In genomic region chr12:94706250-94706661, GRCh38 we compare ENCODE assay signal across 14 cellular contexts. TPM values are rescaled to one million over a fixed set of nuclear protein-coding genes. Genes with fewer than 3 reads are reported as not detected.
DNase-seq lines count a peak whose midpoint lies in the region; ATAC-seq and TF ChIP-seq lines count a peak whose summit lies in the region.
"Had no signal": no experiment of that assay in that cellular context is flagged by ENCODE, and none has a peak within 500 bp of the region (broad histone marks: within the 10 kb centered on the region; RNA-seq: fewer than 3 reads in every experiment).

No MANE protein-coding gene starts in this region.

- POLR2A ChIA-PET in naive thymus-derived CD8-positive, alpha-beta T cell (lab: Charles Lee), result no interaction called here

- no peaks in the 10 kb centered on the region for H3K9me3 Mint-ChIP-seq in naive thymus-derived CD8-positive, alpha-beta T cell
- H3K9me3 Mint-ChIP-seq: CD8-positive, alpha-beta T cell had no signal

- H3K4me1 Mint-ChIP-seq in naive thymus-derived CD8-positive, alpha-beta T cell, result peaks cover 0 to 10% (median 0%) of the 10 kb centered on the region in 4 donors

- no peak for TF ChIP-seq POLR2A in GM18505 (IDR thresholded peaks at IDR 0.05; ENCODE audit: borderline replicate concordance, extremely low read depth, insufficient read depth, insufficient read length)

- H3K27ac Mint-ChIP-seq in naive thymus-derived CD8-positive, alpha-beta T cell, result no peak overlapping the region
- H3K27ac Mint-ChIP-seq: CD8-positive, alpha-beta T cell had no signal

- TF ChIP-seq CTCF in epithelial cell of esophagus (IDR thresholded peaks at IDR 0.05; ENCODE audit: insufficient read depth, low read depth, low read length, missing control alignments), result no peak

- no peaks in the 10 kb centered on the region for H3K36me3 Mint-ChIP-seq in naive thymus-derived CD8-positive, alpha-beta T cell
- H3K36me3 Mint-ChIP-seq: CD8-positive, alpha-beta T cell had no signal

- no peak overlapping the region for H3K4me3 ChIP-seq in epithelial cell of esophagus (ENCODE audit: low read length)
- H3K4me3 ChIP-seq: heart left ventricle, sigmoid colon had no signal

- DNase-seq in epithelial cell of esophagus (ENCODE audit: low read depth) (peak; percentile 87), germinal center (ENCODE audit: low spot score) (no peak), mucosa of gallbladder (ENCODE audit: low spot score) (no peak)
- DNase-seq in naive thymus-derived CD8-positive, alpha-beta T cell, result no peak
- DNase-seq: activated effector memory CD4-positive, alpha-beta T cell treated with anti-CD3 and anti-CD28 coated beads, Interleukin-2, amount 50 U/mL, for 16 hours; CD8-positive, alpha-beta T cell; heart left ventricle; NCI-H187 treated with DMSO at 0.1 percent for 48 hours; sigmoid colon; stimulated activated CD8-positive, alpha-beta memory T cell treated with anti-CD3 and anti-CD28 coated beads, Interleukin-4, amount 100 ng/mL, for 48 hours had no signal

- ATAC-seq in GM18505 (IDR thresholded peaks at IDR 0.05; ENCODE audit: unreplicated experiment) (peak; percentile 67), GM19395 (IDR thresholded peaks at IDR 0.05; ENCODE audit: unreplicated experiment) (peak; percentile 81), HG03039 (IDR thresholded peaks at IDR 0.05; ENCODE audit: unreplicated experiment) (peak; percentile 52), GM19467 (IDR thresholded peaks at IDR 0.05; ENCODE audit: unreplicated experiment) (no peak)
- ATAC-seq in naive thymus-derived CD8-positive, alpha-beta T cell, result no peak
- ATAC-seq: CD8-positive, alpha-beta T cell; heart left ventricle had no signal

- H3K27me3 Mint-ChIP-seq in naive thymus-derived CD8-positive, alpha-beta T cell, result peaks cover 0 to 4% (median 1%) of the 10 kb centered on the region in 5 donors

- H3K4me3 Mint-ChIP-seq in naive thymus-derived CD8-positive, alpha-beta T cell, result no peak overlapping the region
- H3K4me3 Mint-ChIP-seq: CD8-positive, alpha-beta T cell had no signal

RNA-seq across cellular contexts. Expression of gene TMCC3, which starts 55.9 kb away (rescaled TPM):
- 6.1 TPM for total RNA-seq in mucosa of gallbladder
- total RNA-seq in naive thymus-derived CD8-positive, alpha-beta T cell, result under 1 TPM; 0.18 to 0.71 TPM
- 1 to 10 TPM in 1 of 3 donors, not detected in 2; 5.7 TPM for polyA plus RNA-seq in naive thymus-derived CD8-positive, alpha-beta T cell

Comparison
In these comparisons a context has a peak if more than half of its experiments do, and no peak if none do; other contexts are left out.
1. ATAC-seq: peak in GM18505 (single experiment), GM19395 (single experiment) and HG03039 (single experiment); none in GM19467 (single experiment) and naive thymus-derived CD8-positive, alpha-beta T cell (0 of 2).